31 cellular contexts compared by ENCODE assay signal in the genomic region with DNA sequence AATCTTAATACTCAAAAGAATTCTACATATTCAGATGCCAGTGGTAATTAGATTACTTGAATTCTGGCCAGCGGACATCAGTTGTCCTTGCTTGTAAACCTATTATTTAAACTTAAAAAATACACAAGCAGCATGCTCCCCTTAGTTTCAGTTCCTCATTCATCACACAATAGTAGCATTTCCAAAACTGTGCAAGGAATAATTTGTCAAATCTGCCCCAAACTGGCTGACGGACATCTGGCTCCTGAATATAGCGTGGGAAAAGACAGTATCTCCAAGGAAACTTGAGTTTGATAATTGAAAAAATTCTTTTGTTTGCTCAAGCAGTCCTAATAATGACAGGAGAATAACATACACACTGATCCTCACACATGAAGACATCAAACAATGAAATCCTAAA.
"Had no signal": no experiment of that assay in that cellular context is flagged by ENCODE, and none has a peak within 500 bp of the region (broad histone marks: within the 10 kb centered on the region; RNA-seq: fewer than 3 reads in every experiment).

No MANE protein-coding gene starts in this region.

- H3K9me3 ChIP-seq: adrenal gland, gastroesophageal sphincter, left ventricle myocardium inferior, mucosa of descending colon, neutrophil, thyroid gland, upper lobe of right lung had no signal

- H3K4me2 ChIP-seq: hepatocyte had no signal

- H3K4me1 ChIP-seq: adrenal gland, gastroesophageal sphincter, thyroid gland, upper lobe of right lung had no signal

- H3K4me1 Mint-ChIP-seq: activated naive CD8-positive, alpha-beta T cell treated with anti-CD3 and anti-CD28 coated beads for 36 hours; nephron progenitor cell had no signal

- H3K79me2 ChIP-seq: hepatocyte had no signal

- H3K9me3 Mint-ChIP-seq: activated naive CD4-positive, alpha-beta T cell treated with anti-CD3 and anti-CD28 coated beads for 36 hours; activated naive CD8-positive, alpha-beta T cell treated with anti-CD3 and anti-CD28 coated beads for 36 hours; nephron progenitor cell; stimulated activated effector memory CD8-positive, alpha-beta T cell treated with anti-CD3 and anti-CD28 coated beads, Interleukin-12 subunit alpha, Interleukin-12 subunit beta, amount 100 ng/mL, for 72 hours; stimulated activated naive CD8-positive, alpha-beta T cell treated with anti-CD3 and anti-CD28 coated beads, Interleukin-15, Interleukin-2, amounts not matched to agents 100 ng/mL and 50 ng/mL, for 24 hours had no signal

- H3K4me3 ChIP-seq: adrenal gland, coronary artery, dorsolateral prefrontal cortex, gastroesophageal sphincter, hepatocyte, left ventricle myocardium inferior, mucosa of descending colon, skin epidermis, thyroid gland, upper lobe of right lung had no signal

- H3K4me3 Mint-ChIP-seq: activated naive CD4-positive, alpha-beta T cell treated with anti-CD3 and anti-CD28 coated beads for 36 hours; activated naive CD8-positive, alpha-beta T cell treated with anti-CD3 and anti-CD28 coated beads for 36 hours; nephron progenitor cell; stimulated activated effector memory CD8-positive, alpha-beta T cell treated with anti-CD3 and anti-CD28 coated beads, Interleukin-12 subunit alpha, Interleukin-12 subunit beta, amount 100 ng/mL, for 72 hours; stimulated activated naive CD8-positive, alpha-beta T cell treated with anti-CD3 and anti-CD28 coated beads, Interleukin-15, Interleukin-2, amounts not matched to agents 100 ng/mL and 50 ng/mL, for 24 hours had no signal

- ATAC-seq: gastroesophageal sphincter; mucosa of descending colon; sciatic nerve; stimulated activated effector memory CD8-positive, alpha-beta T cell treated with anti-CD3 and anti-CD28 coated beads, Interleukin-12 subunit alpha, Interleukin-12 subunit beta, amount 100 ng/mL, for 72 hours; upper lobe of right lung had no signal

- H3K27me3 ChIP-seq: adrenal gland, brain microvascular endothelial cell, dorsolateral prefrontal cortex, gastroesophageal sphincter, hepatocyte, neutrophil, thyroid gland, upper lobe of right lung had no signal

- H3K27me3 Mint-ChIP-seq: activated naive CD8-positive, alpha-beta T cell treated with anti-CD3 and anti-CD28 coated beads for 36 hours; stimulated activated naive CD8-positive, alpha-beta T cell treated with anti-CD3 and anti-CD28 coated beads, Interleukin-15, Interleukin-2, amounts not matched to agents 100 ng/mL and 50 ng/mL, for 24 hours had no signal

- H3K36me3 ChIP-seq: adrenal gland, brain microvascular endothelial cell, neutrophil, thyroid gland, upper lobe of right lung had no signal

- FAIRE-seq: endothelial cell of umbilical vein, TTC549 had no signal

- H3K27ac Mint-ChIP-seq: activated naive CD4-positive, alpha-beta T cell treated with anti-CD3 and anti-CD28 coated beads for 36 hours; activated naive CD8-positive, alpha-beta T cell treated with anti-CD3 and anti-CD28 coated beads for 36 hours; nephron progenitor cell; stimulated activated effector memory CD8-positive, alpha-beta T cell treated with anti-CD3 and anti-CD28 coated beads, Interleukin-12 subunit alpha, Interleukin-12 subunit beta, amount 100 ng/mL, for 72 hours; stimulated activated naive CD8-positive, alpha-beta T cell treated with anti-CD3 and anti-CD28 coated beads, Interleukin-15, Interleukin-2, amounts not matched to agents 100 ng/mL and 50 ng/mL, for 24 hours had no signal

- DNase-seq: activated CD4-positive, alpha-beta T cell treated with anti-CD3 and anti-CD28 coated beads for 4 hours; activated CD4-positive, alpha-beta T cell treated with anti-CD3 and anti-CD28 coated beads, Interleukin-2, amount 50 U/mL, for 4 hours; activated effector memory CD4-positive, alpha-beta T cell treated with Interleukin-2 at 50 U/mL for 16 hours; activated naive CD4-positive, alpha-beta T cell treated with anti-CD3 and anti-CD28 coated beads for 36 hours; activated naive CD8-positive, alpha-beta T cell treated with anti-CD3 and anti-CD28 coated beads for 36 hours; activated T-cell treated with anti-CD3 and anti-CD28 coated beads for 4 hours; adrenal gland; aorta; brain microvascular endothelial cell; dorsolateral prefrontal cortex; effector memory CD4-positive, alpha-beta T cell; islet precursor cell; left ventricle myocardium inferior; mucosa of descending colon; nephron progenitor cell; stimulated activated CD4-positive, alpha-beta T cell treated with anti-CD3 and anti-CD28 coated beads, Interleukin-12 subunit alpha, Interleukin-12 subunit beta, amount 100 ng/mL, for 4 hours; stimulated activated CD4-positive, alpha-beta T cell treated with anti-CD3 and anti-CD28 coated beads, Interleukin-4, amount 100 ng/mL, for 24 hours; substantia nigra; thyroid gland; upper lobe of right lung had no signal

- H3K27ac ChIP-seq: adrenal gland, brain microvascular endothelial cell, coronary artery, dorsolateral prefrontal cortex, gastroesophageal sphincter, hepatocyte, left ventricle myocardium inferior, neutrophil, skin epidermis, thyroid gland, upper lobe of right lung, VCaP had no signal

- H2AFZ ChIP-seq: hepatocyte had no signal
